Comparison of ENCODE assay signal across 18 cellular contexts in the genomic region with DNA sequence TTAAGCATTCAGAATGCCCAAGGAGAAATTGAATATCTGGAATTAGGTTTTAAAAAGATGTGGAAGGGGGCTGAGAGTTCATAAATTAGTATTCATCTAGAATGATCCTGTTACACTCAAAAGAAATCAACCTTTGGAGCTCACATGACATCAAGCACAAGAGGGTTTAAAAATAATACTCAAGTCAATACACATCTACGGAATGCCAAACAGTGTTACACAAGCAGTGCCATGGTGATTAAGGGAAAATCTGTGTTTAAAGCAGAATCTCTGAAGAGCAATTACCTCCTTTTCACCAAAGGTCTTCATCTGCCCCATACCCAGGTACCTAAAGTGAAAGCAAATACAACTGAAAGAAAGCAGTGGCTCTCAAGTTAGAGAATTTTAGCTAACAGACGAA.
"Had no signal": no experiment of that assay in that cellular context is flagged by ENCODE, and none has a peak within 500 bp of the region (broad histone marks: within the 10 kb centered on the region; RNA-seq: fewer than 3 reads in every experiment).

No MANE protein-coding gene starts in this region.

- H3K36me3 ChIP-seq: colonic mucosa, sigmoid colon, stomach, thoracic aorta, transverse colon had no signal

- H3K4me3 Mint-ChIP-seq: naive thymus-derived CD8-positive, alpha-beta T cell; neural crest cell had no signal

- H3K27ac ChIP-seq: colonic mucosa, sigmoid colon, skin epidermis, stomach, thoracic aorta, transverse colon had no signal

- DNase-seq: colonic mucosa; effector CD4-positive, alpha-beta T cell; foreskin melanocyte; head of caudate nucleus; hippocampal formation; mammary epithelial cell; mucosa of descending colon; naive thymus-derived CD8-positive, alpha-beta T cell; posterior cingulate gyrus; sigmoid colon; stimulated activated CD4-positive, alpha-beta T cell treated with anti-CD3 and anti-CD28 coated beads, Interleukin-2, amount 100 ng/mL, for 24 hours; stimulated activated naive CD4-positive, alpha-beta T cell; stomach; substantia nigra; transverse colon had no signal

- H3K9me3 ChIP-seq: colonic mucosa, mucosa of descending colon, sigmoid colon, stomach, thoracic aorta, transverse colon had no signal

- H3K4me1 Mint-ChIP-seq: naive thymus-derived CD8-positive, alpha-beta T cell; neural crest cell had no signal

- H3K27me3 ChIP-seq: colonic mucosa, sigmoid colon, stomach, transverse colon had no signal

- H3K4me1 ChIP-seq: colonic mucosa, sigmoid colon, transverse colon had no signal

- H3K27ac Mint-ChIP-seq: naive thymus-derived CD8-positive, alpha-beta T cell had no signal

- H3K36me3 Mint-ChIP-seq: naive thymus-derived CD8-positive, alpha-beta T cell had no signal

- H3K27me3 Mint-ChIP-seq: naive thymus-derived CD8-positive, alpha-beta T cell had no signal

- H3K4me3 ChIP-seq: colonic mucosa, mucosa of descending colon, sigmoid colon, skin epidermis, thoracic aorta, transverse colon had no signal

- ATAC-seq: mucosa of descending colon; naive thymus-derived CD8-positive, alpha-beta T cell had no signal
